18 cellular contexts compared by ENCODE assay signal in the genomic region with DNA sequence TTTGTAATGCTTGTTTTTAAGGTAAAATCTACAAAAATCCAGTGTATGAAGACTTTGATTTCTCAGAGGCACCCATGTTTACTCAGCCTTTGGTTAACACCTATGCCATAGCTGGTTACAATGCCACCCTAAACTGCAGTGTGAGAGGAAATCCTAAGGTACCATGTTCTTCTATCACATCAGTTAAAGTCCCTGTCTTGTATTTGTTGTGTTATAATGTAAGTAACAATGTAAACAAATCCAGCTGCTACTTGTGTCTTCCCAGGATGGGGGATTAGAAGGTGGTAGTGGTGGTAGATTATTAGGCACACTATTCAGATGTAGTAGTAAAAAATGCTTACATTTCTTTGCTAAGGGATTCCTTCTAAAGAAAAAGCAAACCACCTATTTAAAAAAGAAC. TPM values are rescaled to one million over a fixed set of nuclear protein-coding genes. Genes with fewer than 3 reads are reported as not detected.
A peak's percentile ranks its signal among the peaks of the same experiment; 100 is the strongest.
DNase-seq lines count a peak whose midpoint lies in the region; ATAC-seq and TF ChIP-seq lines count a peak whose summit lies in the region.
"Had no signal": no experiment of that assay in that cellular context is flagged by ENCODE, and none has a peak within 500 bp of the region (broad histone marks: within the 10 kb centered on the region; RNA-seq: fewer than 3 reads in every experiment).

No MANE protein-coding gene starts in this region.

- dilution Hi-C loops in mammary epithelial cell (cut with HindIII; ENCODE audit: low sequenced_read_pairs) = no loop called here

- H3K9me3 Mint-ChIP-seq in effector memory CD8-positive, alpha-beta T cell = no peaks in the 10 kb centered on the region
- no peaks in the 10 kb centered on the region for H3K9me3 Mint-ChIP-seq in stimulated activated effector memory CD8-positive, alpha-beta T cell treated with anti-CD3 and anti-CD28 coated beads, Interleukin-12 subunit alpha, Interleukin-12 subunit beta, amount 100 ng/mL, for 72 hours
- H3K9me3 Mint-ChIP-seq: HFFc6 had no signal

- H3K4me3 ChIP-seq in mammary epithelial cell (replicated peaks in 1 of 3; ENCODE audit: insufficient read depth in 1 of 3, low read depth in 2 of 3, low read length in 3 of 3) = no peak overlapping the region
- H3K4me3 ChIP-seq in breast epithelium = no peak overlapping the region
- H3K4me3 ChIP-seq: GM12878, HAP-1 had no signal

- no peak overlapping the region for H2AFZ ChIP-seq in mammary epithelial cell (ENCODE audit: low read depth, low read length)

- H3K27ac ChIP-seq in mammary epithelial cell (ENCODE audit: insufficient read depth, low read depth, low read length) = no peak overlapping the region
- H3K27ac ChIP-seq in breast epithelium = no peak overlapping the region

- DNase-seq in mammary epithelial cell = no peak
- DNase-seq in breast epithelium (ENCODE audit: low spot score in 2 of 2) = no peak
- peak; percentile 39 for DNase-seq in NCI-H69 (lab: John Stamatoyannopoulos, UW)
- DNase-seq in effector memory CD8-positive, alpha-beta T cell = no peak
- no peak for DNase-seq in stimulated activated effector memory CD8-positive, alpha-beta T cell treated with anti-CD3 and anti-CD28 coated beads, Interleukin-12 subunit alpha, Interleukin-12 subunit beta, amount 100 ng/mL, for 72 hours (ENCODE audit: low spot score in 2 of 2)
- no peak for DNase-seq in glomerular visceral epithelial cell (ENCODE audit: extremely low spot score)
- no peak for DNase-seq in sciatic nerve (ENCODE audit: low spot score)
- DNase-seq: C1 segment of cervical spinal cord; Calu3; CD4-positive, alpha-beta memory T cell; COR-L47; DMS79; EL; GDM1; GOT3; HFFc6 had no signal

- TF ChIP-seq CTCF in mammary epithelial cell (conservative IDR thresholded peaks at IDR 0.05 in 1 of 2, IDR thresholded peaks at IDR 0.05 in 1 of 2; ENCODE audit: extremely low read depth in 1 of 2, insufficient read depth in 1 of 2, low read depth in 1 of 2, low read length in 2 of 2) (no peak), breast epithelium (IDR thresholded peaks at IDR 0.05) (no peak)

- H3K36me3 ChIP-seq in mammary epithelial cell (ENCODE audit: insufficient read depth, low read length) (no peaks in the 10 kb centered on the region), breast epithelium (no peaks in the 10 kb centered on the region)
- H3K36me3 ChIP-seq: HAP-1 had no signal

- H3K9me3 ChIP-seq in mammary epithelial cell (replicated peaks; ENCODE audit: insufficient read depth, low read length) (no peaks in the 10 kb centered on the region), breast epithelium (no peaks in the 10 kb centered on the region)
- H3K9me3 ChIP-seq: HAP-1 had no signal

- H3K27me3 Mint-ChIP-seq in effector memory CD8-positive, alpha-beta T cell = peaks cover 0 to 7% of the 10 kb centered on the region in 2 donors

- H3K4me2 ChIP-seq in mammary epithelial cell (ENCODE audit: insufficient read depth, low read depth, low read length) = no peak overlapping the region

- no peak overlapping the region for H3K27ac Mint-ChIP-seq in effector memory CD8-positive, alpha-beta T cell
- no peak overlapping the region for H3K27ac Mint-ChIP-seq in stimulated activated effector memory CD8-positive, alpha-beta T cell treated with anti-CD3 and anti-CD28 coated beads, Interleukin-12 subunit alpha, Interleukin-12 subunit beta, amount 100 ng/mL, for 72 hours
- H3K27ac Mint-ChIP-seq: CD4-positive, alpha-beta memory T cell; HFFc6 had no signal

- CTCF ChIA-PET in mammary epithelial cell (lab: Charles Lee; ENCODE audit: low non-redundant PET) = no interaction called here

- no peaks in the 10 kb centered on the region for H4K20me1 ChIP-seq in mammary epithelial cell (ENCODE audit: insufficient read depth, low read length)

- peak; percentile 86 for ATAC-seq in effector memory CD8-positive, alpha-beta T cell (replicated peaks)
- peak; percentile 64 for ATAC-seq in stimulated activated effector memory CD8-positive, alpha-beta T cell treated with anti-CD3 and anti-CD28 coated beads, Interleukin-12 subunit alpha, Interleukin-12 subunit beta, amount 100 ng/mL, for 72 hours
- ATAC-seq in sciatic nerve = no peak
- ATAC-seq: GM12878 had no signal

- no peak for TF ChIP-seq POLR2A in breast epithelium (IDR thresholded peaks at IDR 0.05)

- H3K79me2 ChIP-seq in mammary epithelial cell (ENCODE audit: insufficient read depth, low read length) = no peaks in the 10 kb centered on the region

- TSS peak; percentile 98 for BruUV-seq in mammary epithelial cell (replicated peaks; lab: Mats Ljungman, UMichigan)

- H3K27me3 ChIP-seq in mammary epithelial cell (ENCODE audit: insufficient read depth, low read length) = no peaks in the 10 kb centered on the region
- no peaks in the 10 kb centered on the region for H3K27me3 ChIP-seq in breast epithelium

- in situ Hi-C loops in mammary epithelial cell (cut with MboI; ENCODE audit: low sequenced_read_pairs in 2 of 2) = no loop called here

- H3K4me3 Mint-ChIP-seq in effector memory CD8-positive, alpha-beta T cell = no peak overlapping the region
- H3K4me3 Mint-ChIP-seq in stimulated activated effector memory CD8-positive, alpha-beta T cell treated with anti-CD3 and anti-CD28 coated beads, Interleukin-12 subunit alpha, Interleukin-12 subunit beta, amount 100 ng/mL, for 72 hours = no peak overlapping the region
- H3K4me3 Mint-ChIP-seq: CD4-positive, alpha-beta memory T cell; HFFc6 had no signal

- H3K36me3 Mint-ChIP-seq in effector memory CD8-positive, alpha-beta T cell (ENCODE audit: insufficient read depth) = no peaks in the 10 kb centered on the region
- H3K36me3 Mint-ChIP-seq in stimulated activated effector memory CD8-positive, alpha-beta T cell treated with anti-CD3 and anti-CD28 coated beads, Interleukin-12 subunit alpha, Interleukin-12 subunit beta, amount 100 ng/mL, for 72 hours = no peaks in the 10 kb centered on the region
- H3K36me3 Mint-ChIP-seq: CD4-positive, alpha-beta memory T cell had no signal

- intact Hi-C loops in mammary epithelial cell (cut with micrococcal nuclease) (no loop called here), breast epithelium (cut with DNase I; ENCODE audit: low total_unique reads) (no loop called here), sciatic nerve (cut with DNase I) (no loop called here)

- peaks cover 6 to 9% of the 10 kb centered on the region in 2 donors for H3K4me1 Mint-ChIP-seq in effector memory CD8-positive, alpha-beta T cell (ENCODE audit: low read depth in 2 of 2)
- H3K4me1 Mint-ChIP-seq in stimulated activated effector memory CD8-positive, alpha-beta T cell treated with anti-CD3 and anti-CD28 coated beads, Interleukin-12 subunit alpha, Interleukin-12 subunit beta, amount 100 ng/mL, for 72 hours = peaks cover 11% of the 10 kb centered on the region

- no peaks in the 10 kb centered on the region for H3K4me1 ChIP-seq in mammary epithelial cell (ENCODE audit: insufficient read depth, low read length)
- H3K4me1 ChIP-seq in breast epithelium = no peaks in the 10 kb centered on the region

- H3K9ac ChIP-seq in mammary epithelial cell (ENCODE audit: insufficient read depth, low read length) = no peak overlapping the region

RNA-seq across cellular contexts. Expression of a gene that starts 19.4 kb away (rescaled TPM):
- total RNA-seq in mammary epithelial cell (10 to 100 TPM; 16.5 to 17.2 TPM), breast epithelium (100 to 1,000 TPM; 148 to 334 (median 278) TPM), sciatic nerve (66.3 TPM)
- 10.7 TPM for polyA plus RNA-seq in mammary epithelial cell
- 17.9 TPM for polyA minus RNA-seq in mammary epithelial cell
